26 cellular contexts compared by ENCODE assay signal in genomic region chr6:92243315-92243714, GRCh38.
"Had no signal": no experiment of that assay in that cellular context is flagged by ENCODE, and none has a peak within 500 bp of the region (broad histone marks: within the 10 kb centered on the region; RNA-seq: fewer than 3 reads in every experiment).

No MANE protein-coding gene starts in this region.

- FAIRE-seq: endometrium, endothelial cell of umbilical vein had no signal

- H3K4me1 ChIP-seq: colonic mucosa, esophagus muscularis mucosa, esophagus squamous epithelium, foreskin keratinocyte, gastrocnemius medialis, gastroesophageal sphincter, heart left ventricle, heart right ventricle had no signal

- ATAC-seq: effector memory CD8-positive, alpha-beta T cell; esophagus mucosa; foreskin keratinocyte; gastrocnemius medialis; gastroesophageal sphincter; heart left ventricle; heart right ventricle had no signal

- H3K9me3 ChIP-seq: colonic mucosa, esophagus muscularis mucosa, esophagus squamous epithelium, gastrocnemius medialis, gastroesophageal sphincter, heart left ventricle had no signal

- H3K36me3 ChIP-seq: colonic mucosa, esophagus muscularis mucosa, esophagus squamous epithelium, gastrocnemius medialis, gastroesophageal sphincter, heart left ventricle, heart right ventricle had no signal

- H3K27ac ChIP-seq: colonic mucosa, coronary artery, dorsolateral prefrontal cortex, epithelial cell of prostate, esophagus muscularis mucosa, esophagus squamous epithelium, foreskin keratinocyte, gastrocnemius medialis, gastroesophageal sphincter, heart left ventricle, heart right ventricle had no signal

- H3K27me3 ChIP-seq: colonic mucosa, esophagus muscularis mucosa, esophagus squamous epithelium, foreskin keratinocyte, gastrocnemius medialis, gastroesophageal sphincter, heart left ventricle, heart right ventricle had no signal

- H3K4me3 ChIP-seq: colonic mucosa, coronary artery, dorsolateral prefrontal cortex, esophagus muscularis mucosa, esophagus squamous epithelium, gastrocnemius medialis, gastroesophageal sphincter, heart left ventricle, heart right ventricle had no signal

- DNase-seq: colonic mucosa; cortex of kidney; dermis blood vessel endothelial cell; dorsolateral prefrontal cortex; effector CD4-positive, alpha-beta T cell; effector CD8-positive, alpha-beta T cell; effector memory CD4-positive, alpha-beta T cell; effector memory CD8-positive, alpha-beta T cell; endodermal cell; erythroblast; esophagus squamous epithelium; foreskin fibroblast; foreskin keratinocyte; foreskin melanocyte; gastrocnemius medialis; glutamatergic neuron; head of caudate nucleus; heart left ventricle; heart right ventricle had no signal
